1 cellular context compared by ENCODE assay signal in genomic region chr6:39054577-39055142, GRCh38.
TF ChIP-seq lines count a peak whose summit lies in the region.

No MANE protein-coding gene starts in this region.

TF ChIP-seq in HepG2, 621 proteins besides CTCF, POLR2A, EP300 and RAD21:
- TF ChIP-seq ZFP1 (CRISPR knock-in tag; IDR thresholded peaks at IDR 0.05) (no peak), LCORL (IDR thresholded peaks at IDR 0.05) (no peak), LCORL (CRISPR knock-in tag; IDR thresholded peaks at IDR 0.05) (no peak), SALL2 (CRISPR knock-in tag; IDR thresholded peaks at IDR 0.05) (no peak), ZC3H13 (CRISPR knock-in tag; IDR thresholded peaks at IDR 0.05) (no peak), ZSCAN29 (CRISPR knock-in tag; conservative IDR thresholded peaks at IDR 0.05) (no peak)
